In genomic region chrX:153824348-153824747, GRCh38 we compare ENCODE assay signal across 15 cellular contexts. TPM values are rescaled to one million over a fixed set of nuclear protein-coding genes. Genes with fewer than 3 reads are reported as not detected.
DNase-seq lines count a peak whose midpoint lies in the region; ATAC-seq and TF ChIP-seq lines count a peak whose summit lies in the region.
"Had no signal": no experiment of that assay in that cellular context is flagged by ENCODE, and none has a peak within 500 bp of the region (broad histone marks: within the 10 kb centered on the region; RNA-seq: fewer than 3 reads in every experiment).

No MANE protein-coding gene starts in this region.

- H3K4me3 ChIP-seq in sigmoid colon = no peak overlapping the region
- H3K4me3 ChIP-seq: HAP-1, K562 had no signal

- TF ChIP-seq EP300 in sigmoid colon (IDR thresholded peaks at IDR 0.05) = no peak

- ATAC-seq in WTC11 = no peak
- no peak for ATAC-seq in HG03520 (IDR thresholded peaks at IDR 0.05; ENCODE audit: unreplicated experiment)
- no peak for ATAC-seq in activated CD8-positive, alpha-beta T cell treated with anti-CD3 and anti-CD28 coated beads for 36 hours
- ATAC-seq: K562 had no signal

- DNase-seq in AG20443 (ENCODE audit: low spot score) (peak; percentile 1), WTC11 (ENCODE audit: low spot score) (no peak), glutamatergic neuron (no peak), sigmoid colon (peak; percentile 42), kidney tubule cell (ENCODE audit: low spot score) (no peak)
- DNase-seq in activated CD8-positive, alpha-beta T cell treated with anti-CD3 and anti-CD28 coated beads for 36 hours = no peak
- DNase-seq: AML-193; Caco-2; CD4-positive, alpha-beta T cell; GOT3; IMR-90 had no signal

- 86 to 89% methylated on average over 10 of the region's 10 CpGs for WGBS in sigmoid colon, 2 donors

- intact Hi-C loops in sigmoid colon (cut with DNase I) = no loop called here
- intact Hi-C loops in activated CD8-positive, alpha-beta T cell treated with anti-CD3 and anti-CD28 coated beads for 36 hours (cut with micrococcal nuclease) = no loop called here

- peaks cover 0 to 16% (median 2%) of the 10 kb centered on the region in 4 donors for H3K4me1 ChIP-seq in sigmoid colon
- H3K4me1 ChIP-seq: Caco-2 had no signal

- H3K36me3 ChIP-seq in sigmoid colon = no peaks in the 10 kb centered on the region
- H3K36me3 ChIP-seq: HAP-1 had no signal

- H3K27ac Mint-ChIP-seq in WTC11 = peak overlapping the region; percentile 93
- peak overlapping the region; percentile 12 for H3K27ac Mint-ChIP-seq in glutamatergic neuron (ENCODE audit: unreplicated experiment)
- no peak overlapping the region for H3K27ac Mint-ChIP-seq in activated CD8-positive, alpha-beta T cell treated with anti-CD3 and anti-CD28 coated beads for 36 hours
- H3K27ac Mint-ChIP-seq: CD4-positive, alpha-beta T cell had no signal

- TF ChIP-seq CTCF in WTC11 (IDR thresholded peaks at IDR 0.05) = no peak
- no peak for TF ChIP-seq CTCF in glutamatergic neuron (IDR thresholded peaks at IDR 0.05; ENCODE audit: partially characterized antibody, unreplicated experiment)
- TF ChIP-seq CTCF in sigmoid colon (IDR thresholded peaks at IDR 0.05) = no peak
- TF ChIP-seq CTCF in activated CD8-positive, alpha-beta T cell treated with anti-CD3 and anti-CD28 coated beads for 36 hours (IDR thresholded peaks at IDR 0.05) = no peak

- H3K9me3 ChIP-seq in sigmoid colon = no peaks in the 10 kb centered on the region
- H3K9me3 ChIP-seq: Caco-2, HAP-1 had no signal

- no peaks in the 10 kb centered on the region for H3K27me3 ChIP-seq in sigmoid colon

- no peak for TF ChIP-seq POLR2A in sigmoid colon (IDR thresholded peaks at IDR 0.05)

- peaks cover 68% of the 10 kb centered on the region for H3K4me1 Mint-ChIP-seq in WTC11
- peaks cover 10% of the 10 kb centered on the region for H3K4me1 Mint-ChIP-seq in glutamatergic neuron (ENCODE audit: low read depth, unreplicated experiment)
- H3K4me1 Mint-ChIP-seq in activated CD8-positive, alpha-beta T cell treated with anti-CD3 and anti-CD28 coated beads for 36 hours (ENCODE audit: low read depth) = peaks cover 29% of the 10 kb centered on the region

- H3K36me3 Mint-ChIP-seq in WTC11 (peaks cover 9% of the 10 kb centered on the region; the same call in 1 of the 2 replicates), glutamatergic neuron (ENCODE audit: unreplicated experiment) (no peaks in the 10 kb centered on the region)
- no peaks in the 10 kb centered on the region for H3K36me3 Mint-ChIP-seq in activated CD8-positive, alpha-beta T cell treated with anti-CD3 and anti-CD28 coated beads for 36 hours (ENCODE audit: low read depth)

- H3K9me3 Mint-ChIP-seq in WTC11 (no peaks in the 10 kb centered on the region), glutamatergic neuron (ENCODE audit: unreplicated experiment) (peaks cover 11% of the 10 kb centered on the region)
- H3K9me3 Mint-ChIP-seq in activated CD8-positive, alpha-beta T cell treated with anti-CD3 and anti-CD28 coated beads for 36 hours = no peaks in the 10 kb centered on the region
- H3K9me3 Mint-ChIP-seq: CD4-positive, alpha-beta T cell had no signal

- no peak overlapping the region for H3K27ac ChIP-seq in sigmoid colon
- H3K27ac ChIP-seq: C4-2B had no signal

- POLR2A ChIA-PET in WTC11 (lab: Charles Lee) = no interaction called here
- POLR2A ChIA-PET in activated CD8-positive, alpha-beta T cell treated with anti-CD3 and anti-CD28 coated beads for 36 hours (lab: Charles Lee) = no interaction called here

- H3K27me3 Mint-ChIP-seq in WTC11 (ENCODE audit: low read depth) (no peaks in the 10 kb centered on the region), glutamatergic neuron (ENCODE audit: unreplicated experiment) (peaks cover 10% of the 10 kb centered on the region)
- peaks cover 3% of the 10 kb centered on the region for H3K27me3 Mint-ChIP-seq in activated CD8-positive, alpha-beta T cell treated with anti-CD3 and anti-CD28 coated beads for 36 hours
- H3K27me3 Mint-ChIP-seq: CD4-positive, alpha-beta T cell had no signal

- H3K4me3 Mint-ChIP-seq in WTC11 (no peak overlapping the region), glutamatergic neuron (ENCODE audit: unreplicated experiment) (no peak overlapping the region)
- H3K4me3 Mint-ChIP-seq in activated CD8-positive, alpha-beta T cell treated with anti-CD3 and anti-CD28 coated beads for 36 hours = no peak overlapping the region
- H3K4me3 Mint-ChIP-seq: CD4-positive, alpha-beta T cell had no signal

- CTCF ChIA-PET in WTC11 (lab: Charles Lee) = no interaction called here
- CTCF ChIA-PET in activated CD8-positive, alpha-beta T cell treated with anti-CD3 and anti-CD28 coated beads for 36 hours (lab: Charles Lee) = no interaction called here

TF ChIP-seq in WTC11, 78 proteins besides CTCF, POLR2A, EP300 and RAD21:
- TF ChIP-seq HMGA2 (CRISPR knock-in tag; IDR thresholded peaks at IDR 0.05) (no peak), ZNF416 (CRISPR knock-in tag; IDR thresholded peaks at IDR 0.05) (no peak), ZMAT4 (CRISPR knock-in tag; IDR thresholded peaks at IDR 0.05) (no peak), RORB (CRISPR knock-in tag; IDR thresholded peaks at IDR 0.05) (no peak), E2F4 (CRISPR knock-in tag; IDR thresholded peaks at IDR 0.05; ENCODE audit: borderline replicate concordance, low read depth) (no peak), MLX (CRISPR knock-in tag; IDR thresholded peaks at IDR 0.05) (no peak), EMX1 (CRISPR knock-in tag; IDR thresholded peaks at IDR 0.05) (no peak), ZBTB21 (CRISPR knock-in tag; IDR thresholded peaks at IDR 0.05; ENCODE audit: borderline replicate concordance) (no peak)

RNA-seq across cellular contexts. Expression of gene PDZD4, which starts 6.0 kb away (rescaled TPM):
- total RNA-seq in WTC11 (2021) = 120 to 175 TPM (median 161 TPM) in 3 replicates
- 41.8 TPM for total RNA-seq in glutamatergic neuron (ENCODE audit: unreplicated experiment)
- 10 to 100 TPM in 3 of 4 donors, 1 to 10 TPM in 1; 8.6 to 24.4 (median 14.2) TPM for total RNA-seq in sigmoid colon
- polyA plus RNA-seq in sigmoid colon = 1 to 10 TPM in 2 of 3 donors, under 1 TPM in 1; 0.46 to 5.1 (median 1.2) TPM
- 1 to 10 TPM; 1.4 to 2.6 TPM for total RNA-seq in activated CD8-positive, alpha-beta T cell treated with anti-CD3 and anti-CD28 coated beads for 36 hours

RNA-seq across cellular contexts. Expression of gene SSR4, which starts 29.9 kb away (rescaled TPM):
- total RNA-seq in WTC11 (2021) (203 to 237 TPM (median 232 TPM) in 3 replicates), glutamatergic neuron (ENCODE audit: unreplicated experiment) (277 TPM), sigmoid colon (100 to 1,000 TPM; 143 to 177 (median 156) TPM)
- 100 to 1,000 TPM; 327 to 494 (median 405) TPM for polyA plus RNA-seq in sigmoid colon
- total RNA-seq in activated CD8-positive, alpha-beta T cell treated with anti-CD3 and anti-CD28 coated beads for 36 hours = 100 to 1,000 TPM; 152 to 153 TPM

RNA-seq across cellular contexts. Expression of gene IDH3G, which starts 30.2 kb away (rescaled TPM):
- total RNA-seq in WTC11 (2021) (50.4 to 52.9 TPM (median 52.4 TPM) in 3 replicates), glutamatergic neuron (ENCODE audit: unreplicated experiment) (56.7 TPM), sigmoid colon (10 to 100 TPM; 54.2 to 89.5 (median 62.7) TPM)
- 10 to 100 TPM; 66.7 to 85.3 (median 76.5) TPM for polyA plus RNA-seq in sigmoid colon
- 10 to 100 TPM; 54.3 to 56.9 TPM for total RNA-seq in activated CD8-positive, alpha-beta T cell treated with anti-CD3 and anti-CD28 coated beads for 36 hours

RNA-seq across cellular contexts. Expression of gene SRPK3, which starts 43.5 kb away (rescaled TPM):
- total RNA-seq in WTC11 (2021) (not detected in 3 replicates), glutamatergic neuron (ENCODE audit: unreplicated experiment) (not detected), sigmoid colon (10 to 100 TPM in 1 of 4 donors, 1 to 10 TPM in 3; 2.1 to 13.0 (median 6.9) TPM)
- polyA plus RNA-seq in sigmoid colon = under 1 TPM in 1 of 3 donors, not detected in 2; 0.31 TPM
- total RNA-seq in activated CD8-positive, alpha-beta T cell treated with anti-CD3 and anti-CD28 coated beads for 36 hours = under 1 TPM in 1 of 2 experiments, not detected in 1; 0.09 TPM
- total RNA-seq: Caco-2; CD4-positive, alpha-beta T cell had no signal

Comparison
In these comparisons a context has a peak if more than half of its experiments do, and no peak if none do; other contexts are left out.
1. DNase-seq: peak in AG20443 (single experiment) and sigmoid colon (single experiment); none in WTC11 (single experiment), glutamatergic neuron (single experiment), kidney tubule cell (single experiment) and activated CD8-positive, alpha-beta T cell treated with anti-CD3 and anti-CD28 coated beads for 36 hours (single experiment).